ENCODE assay signal across 10 cellular contexts in genomic region chr18:26710460-26711096, GRCh38.
DNase-seq lines count a peak whose midpoint lies in the region; ATAC-seq and TF ChIP-seq lines count a peak whose summit lies in the region.
"Had no signal": no experiment of that assay in that cellular context is flagged by ENCODE, and none has a peak within 500 bp of the region (broad histone marks: within the 10 kb centered on the region; RNA-seq: fewer than 3 reads in every experiment).

No MANE protein-coding gene starts in this region.

- no peaks in the 10 kb centered on the region for H3K9me3 Mint-ChIP-seq in glutamatergic neuron (ENCODE audit: unreplicated experiment)
- H3K9me3 Mint-ChIP-seq in CD8-positive, alpha-beta memory T cell = peaks cover 0 to 3% (median 0%) of the 10 kb centered on the region in 5 donors
- H3K9me3 Mint-ChIP-seq: natural killer cell treated with Interleukin-12 subunit alpha and Interleukin-12 subunit beta and Interleukin-15 and Interleukin-18, amount 100 ng/mL, for 72 hours; stimulated activated naive CD8-positive, alpha-beta T cell treated with anti-CD3 and anti-CD28 coated beads, Interleukin-15, Interleukin-2, amounts not matched to agents 100 ng/mL and 50 ng/mL, for 24 hours had no signal

- no peak for DNase-seq in glutamatergic neuron
- DNase-seq in GOT3 (lab: John Stamatoyannopoulos, UW) = no peak
- DNase-seq in activated CD4-positive, CD25-positive, alpha-beta regulatory T cell treated with anti-CD3 and anti-CD28 coated beads, Interleukin-2, amount 50 U/mL, for 72 hours = no peak
- DNase-seq in CD8-positive, alpha-beta memory T cell = no peak
- no peak for DNase-seq in T-helper 9 cell

- ATAC-seq in GM18861 (IDR thresholded peaks at IDR 0.05; ENCODE audit: unreplicated experiment) (peak; percentile 79), GM21723 (IDR thresholded peaks at IDR 0.05; ENCODE audit: unreplicated experiment) (peak; percentile 91)

- no peak overlapping the region for H3K4me3 ChIP-seq in HUES64 (ENCODE audit: low read length)
- H3K4me3 ChIP-seq in CD8-positive, alpha-beta memory T cell (ENCODE audit: low read length) = no peak overlapping the region

- CTCF ChIA-PET in CD8-positive, alpha-beta memory T cell (lab: Charles Lee) = no interaction called here

- POLR2A ChIA-PET in CD8-positive, alpha-beta memory T cell (lab: Charles Lee) = no interaction called here

- no peaks in the 10 kb centered on the region for H3K27me3 Mint-ChIP-seq in glutamatergic neuron (ENCODE audit: unreplicated experiment)
- H3K27me3 Mint-ChIP-seq in CD8-positive, alpha-beta memory T cell = peaks cover 3 to 4% of the 10 kb centered on the region in 2 donors

- peaks cover 10% of the 10 kb centered on the region for H3K27me3 ChIP-seq in HUES64 (ENCODE audit: insufficient read depth, low read length)
- no peaks in the 10 kb centered on the region for H3K27me3 ChIP-seq in CD8-positive, alpha-beta memory T cell (ENCODE audit: insufficient read depth, low read length, poor library complexity, severe bottlenecking)

- no peak overlapping the region for H3K4me3 Mint-ChIP-seq in glutamatergic neuron (ENCODE audit: unreplicated experiment)
- no peak overlapping the region for H3K4me3 Mint-ChIP-seq in CD8-positive, alpha-beta memory T cell
- H3K4me3 Mint-ChIP-seq: natural killer cell treated with Interleukin-12 subunit alpha and Interleukin-12 subunit beta and Interleukin-15 and Interleukin-18, amount 100 ng/mL, for 72 hours; stimulated activated naive CD8-positive, alpha-beta T cell treated with anti-CD3 and anti-CD28 coated beads, Interleukin-15, Interleukin-2, amounts not matched to agents 100 ng/mL and 50 ng/mL, for 24 hours had no signal

- H3K4me1 Mint-ChIP-seq in glutamatergic neuron (ENCODE audit: low read depth, unreplicated experiment) = peaks cover 14% of the 10 kb centered on the region
- peaks cover 0 to 1% (median 0%) of the 10 kb centered on the region in 3 donors for H3K4me1 Mint-ChIP-seq in CD8-positive, alpha-beta memory T cell

- no peaks in the 10 kb centered on the region for H3K9me3 ChIP-seq in HUES64 (ENCODE audit: insufficient read depth, low read depth, low read length)
- H3K9me3 ChIP-seq in CD8-positive, alpha-beta memory T cell (ENCODE audit: low read length) = no peaks in the 10 kb centered on the region

- H3K4me1 ChIP-seq in HUES64 (ENCODE audit: insufficient read depth, low read length) = peaks cover 32% of the 10 kb centered on the region
- no peaks in the 10 kb centered on the region for H3K4me1 ChIP-seq in CD8-positive, alpha-beta memory T cell (ENCODE audit: insufficient read depth, low read length)

- H3K36me3 Mint-ChIP-seq in glutamatergic neuron (ENCODE audit: unreplicated experiment) = no peaks in the 10 kb centered on the region
- H3K36me3 Mint-ChIP-seq in CD8-positive, alpha-beta memory T cell = no peaks in the 10 kb centered on the region
- H3K36me3 Mint-ChIP-seq: natural killer cell treated with Interleukin-12 subunit alpha and Interleukin-12 subunit beta and Interleukin-15 and Interleukin-18, amount 100 ng/mL, for 72 hours had no signal

- H3K27ac Mint-ChIP-seq in glutamatergic neuron (ENCODE audit: unreplicated experiment) = peak overlapping the region; percentile 45
- H3K27ac Mint-ChIP-seq in CD8-positive, alpha-beta memory T cell = no peak overlapping the region
- H3K27ac Mint-ChIP-seq: natural killer cell treated with Interleukin-12 subunit alpha and Interleukin-12 subunit beta and Interleukin-15 and Interleukin-18, amount 100 ng/mL, for 72 hours; stimulated activated naive CD8-positive, alpha-beta T cell treated with anti-CD3 and anti-CD28 coated beads, Interleukin-15, Interleukin-2, amounts not matched to agents 100 ng/mL and 50 ng/mL, for 24 hours had no signal

- no peaks in the 10 kb centered on the region for H3K36me3 ChIP-seq in HUES64 (ENCODE audit: insufficient read depth, low read length)
- no peaks in the 10 kb centered on the region for H3K36me3 ChIP-seq in CD8-positive, alpha-beta memory T cell (ENCODE audit: insufficient read depth, low read length)

- H3K27ac ChIP-seq in HUES64 (ENCODE audit: low read depth, low read length) = peak overlapping the region; percentile 11; the same call in 1 of the 2 replicates
- H3K27ac ChIP-seq in CD8-positive, alpha-beta memory T cell (ENCODE audit: low read depth, low read length) = no peak overlapping the region

- TF ChIP-seq CTCF in glutamatergic neuron (IDR thresholded peaks at IDR 0.05; ENCODE audit: partially characterized antibody, unreplicated experiment) = no peak

- 37% methylated on average over 3 of the region's 4 CpGs for WGBS in HUES64

- no peak overlapping the region for H3K9ac ChIP-seq in HUES64 (ENCODE audit: low read depth, low read length)
